In the genomic region with DNA sequence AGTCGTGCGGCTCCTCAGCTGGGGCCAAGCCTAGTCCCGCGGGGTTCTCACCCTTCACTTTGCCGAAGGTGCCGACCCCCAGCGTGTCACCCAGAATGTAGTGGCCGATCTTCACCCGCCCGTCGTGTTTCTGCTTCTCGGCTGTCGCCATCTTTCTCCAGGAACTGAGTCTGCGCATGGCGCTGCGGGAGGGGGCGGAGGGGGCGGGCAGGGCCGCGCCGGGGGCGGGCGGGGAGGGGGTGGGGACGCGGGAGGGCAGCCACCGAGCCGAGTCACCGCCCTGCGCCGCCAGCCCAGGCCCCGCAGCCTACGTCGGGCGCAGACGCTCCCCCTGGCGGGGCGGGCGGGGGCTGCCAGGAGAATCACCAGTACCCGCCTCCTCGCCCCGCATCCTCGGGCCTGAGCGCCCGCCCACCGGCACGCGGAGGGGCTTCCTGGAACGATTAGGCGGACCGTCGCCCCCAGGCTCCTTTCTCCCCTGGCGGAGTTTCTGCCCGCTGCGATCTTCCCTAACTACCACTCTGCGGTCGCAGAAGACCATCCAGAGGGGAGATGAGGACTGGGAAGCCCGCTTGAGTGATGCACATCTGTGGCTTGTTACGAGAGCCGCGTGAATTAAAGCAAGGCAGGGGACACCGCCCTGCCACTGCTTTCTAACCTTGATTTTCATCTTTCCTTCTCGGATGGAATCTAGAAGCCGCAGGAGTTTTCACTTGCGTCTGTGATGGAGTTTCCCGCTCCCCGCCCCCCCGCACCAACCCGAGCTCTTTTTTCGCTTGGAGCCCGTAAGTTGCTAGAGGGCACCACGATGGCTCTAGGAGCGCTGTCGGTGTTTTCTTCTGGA, we compare ENCODE assay signal across 8 cellular contexts. TPM values are rescaled to one million over a fixed set of nuclear protein-coding genes. Genes with fewer than 3 reads are reported as not detected.
DNase-seq lines count a peak whose midpoint lies in the region; ATAC-seq and TF ChIP-seq lines count a peak whose summit lies in the region.

A gene (minus strand): TSS at position 363 of the 844 bp plus-strand sequence. CDS start 185 bp downstream, at position 178.

- BruUV-seq in PC-9 (replicated peaks; lab: Mats Ljungman, UMichigan): TSS peak; percentile 90

- peak within 1 kb of the TSS; percentile 100 for H2AFZ ChIP-seq in PC-9

- H3K9me3 ChIP-seq in PC-9 (ENCODE audit: insufficient read depth, low read depth) (no peaks in the 10 kb centered on the region), mucosa of stomach (ENCODE audit: control insufficient read depth, low read length) (no peaks in the 10 kb centered on the region)

- H3K4me3 ChIP-seq in PC-9 (peak within 1 kb of the TSS; percentile 99), mucosa of stomach (ENCODE audit: low read length) (peak within 1 kb of the TSS; percentile 82)

- CTCF ChIA-PET in PC-9 (lab: Charles Lee): interaction anchor here (0.6 to 1.4 kb wide), 11 partner anchors 10 to 1378 kb away, joined by 3 to 20 read pairs (median 4); a partner anchor contains a TSS

- peaks cover 57% of the 10 kb centered on the region for H3K79me2 ChIP-seq in PC-9 (ENCODE audit: low read depth)

- H3K27me3 ChIP-seq in PC-9 (ENCODE audit: insufficient read depth, low read depth) (no peaks in the 10 kb centered on the region), mucosa of stomach (ENCODE audit: control insufficient read depth, insufficient read depth, low read length) (no peaks in the 10 kb centered on the region)

- H3K36me3 ChIP-seq in PC-9 (ENCODE audit: low read depth) (peaks cover 6% of the 10 kb centered on the region; the same call in 1 of the 2 replicates), mucosa of stomach (ENCODE audit: control insufficient read depth, insufficient read depth, low read length) (no peaks in the 10 kb centered on the region)

- peak within 1 kb of the TSS; percentile 94 for H3K4me2 ChIP-seq in PC-9

- peak within 1 kb of the TSS; percentile 82 for H3K9ac ChIP-seq in mucosa of stomach (ENCODE audit: low read length)

- peaks cover 29% of the 10 kb centered on the region for H3K4me1 ChIP-seq in PC-9 (replicated peaks; ENCODE audit: insufficient read depth)
- H3K4me1 ChIP-seq in mucosa of stomach (ENCODE audit: control insufficient read depth, insufficient read depth, low read length): peaks cover 19% of the 10 kb centered on the region

- POLR2A ChIA-PET in PC-9 (lab: Charles Lee; ENCODE audit: unreplicated experiment): interaction anchor here (0.5 to 1.2 kb wide), 14 partner anchors 9 to 1953 kb away, joined by 3 to 24 read pairs (median 4); no protein-coding TSS in a partner anchor

- no peaks in the 10 kb centered on the region; the same call in 1 of the 2 replicates for H3K9me2 ChIP-seq in PC-9 (ENCODE audit: insufficient read depth)

- peak; percentile 60 for DNase-seq in DMS79 treated with DMSO at 0.1 percent for 48 hours (lab: John Stamatoyannopoulos, UW)
- peak; percentile 83 for DNase-seq in KG1 (lab: John Stamatoyannopoulos, UW)
- peak; percentile 76 to 99 for DNase-seq in PC-9
- DNase-seq in activated T-cell treated with anti-CD3 and anti-CD28 coated beads, Interleukin-2, amount 50 U/mL, for 1 hour: peak; percentile 92
- peak; percentile 93 to 96 for DNase-seq in erythroblast (lab: John Stamatoyannopoulos, UW)
- DNase-seq in stimulated activated CD8-positive, alpha-beta memory T cell treated with anti-CD3 and anti-CD28 coated beads, Interleukin-7, amount 100 ng/mL, for 1 hour (ENCODE audit: low read depth in 2 of 2): peak; percentile 76 to 77

- peaks cover 36% of the 10 kb centered on the region for H4K20me1 ChIP-seq in PC-9 (ENCODE audit: insufficient read depth)

- H3F3A ChIP-seq in PC-9 (ENCODE audit: insufficient read depth, low read depth): peaks cover 25% of the 10 kb centered on the region

- intact Hi-C loops in PC-9 (cut with micrococcal nuclease; ENCODE audit: unreplicated experiment): loop anchor here (1.0 kb wide), 2 partner anchors 37 to 43 kb away; a partner anchor contains a TSS

- H3K27ac ChIP-seq in PC-9: peak within 1 kb of the TSS; percentile 72

- peak; percentile 56 for TF ChIP-seq POLR2A in erythroblast (IDR thresholded peaks at IDR 0.05; ENCODE audit: low read length)

- ATAC-seq in GM21737 (IDR thresholded peaks at IDR 0.05; ENCODE audit: unreplicated experiment): peak; percentile 98

- peak; percentile 72 for TF ChIP-seq CTCF in PC-9 (conservative IDR thresholded peaks at IDR 0.05)

RNA-seq across cellular contexts. Expression of the gene that starts here (rescaled TPM):
- total RNA-seq in PC-9 (2021): 155 and 178 TPM in 2 replicates

Comparison
In these comparisons a context has a peak if more than half of its experiments do, and no peak if none do; other contexts are left out.
1. Peak in every context shown above with its lines: DNase-seq, ATAC-seq, H3K4me3 ChIP-seq and H3K27ac ChIP-seq.